ENCODE assay signal across 19 cellular contexts in the genomic region with DNA sequence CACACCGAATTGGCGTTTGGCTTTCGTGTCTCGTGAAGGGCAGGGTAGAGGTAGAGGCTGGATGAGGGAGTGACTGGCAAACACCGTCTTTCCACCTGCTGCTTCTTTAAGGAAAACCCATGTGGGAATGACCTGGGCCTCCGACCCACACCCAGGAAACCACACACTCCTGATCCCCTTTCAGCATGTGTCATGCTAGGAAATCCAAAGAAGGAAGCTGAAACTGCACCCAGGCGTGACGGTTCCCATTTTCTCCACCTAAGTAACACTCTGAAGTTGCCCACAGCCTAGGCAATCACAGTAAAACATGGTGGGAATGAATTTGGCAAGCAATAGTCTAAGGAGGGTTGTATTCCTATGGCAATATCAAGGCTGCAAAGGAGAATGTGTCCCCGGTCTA.
DNase-seq lines count a peak whose midpoint lies in the region; ATAC-seq, FAIRE-seq and TF ChIP-seq lines count a peak whose summit lies in the region.
"Had no signal": no experiment of that assay in that cellular context is flagged by ENCODE, and none has a peak within 500 bp of the region (broad histone marks: within the 10 kb centered on the region; RNA-seq: fewer than 3 reads in every experiment).

No MANE protein-coding gene starts in this region.

- DNase-seq in NCI-H187 treated with DMSO at 0.1 percent for 48 hours (lab: John Stamatoyannopoulos, UW) (peak; percentile 4), H1 (ENCODE audit: low read depth in 1 of 2, low spot score in 2 of 2) (no peak), nephron progenitor cell (no peak), type B pancreatic cell (ENCODE audit: extremely low spot score, unreplicated experiment) (no peak), NCI-H446 (lab: John Stamatoyannopoulos, UW) (no peak), osteocyte (ENCODE audit: extremely low spot score, unreplicated experiment) (no peak), aorta (no peak)
- DNase-seq: BE2C; Caco-2; CD8-positive, alpha-beta memory T cell; DND-41; GF-D8; GOT3; KG1 had no signal

- no peak overlapping the region for H3K9ac ChIP-seq in H1 (replicated peaks in 1 of 4; ENCODE audit: extremely low read depth in 1 of 4, low read depth in 3 of 4, low read length in 3 of 4)

- no peak overlapping the region for H4K5ac ChIP-seq in H1 (ENCODE audit: insufficient read length, low read depth, low read length)

- H3K4me3 ChIP-seq in H1 (ENCODE audit: extremely low read depth in 1 of 4, insufficient read depth in 2 of 4, low read depth in 3 of 4, low read length in 4 of 4) = no peak overlapping the region
- no peak overlapping the region for H3K4me3 ChIP-seq in aorta (ENCODE audit: low read length in 2 of 2)
- H3K4me3 ChIP-seq: A549, HAP-1 had no signal

- H3K23ac ChIP-seq in H1 (ENCODE audit: insufficient read length) = no peak overlapping the region

- H3K36me3 ChIP-seq in H1 (ENCODE audit: control insufficient read depth in 2 of 4, insufficient read depth in 4 of 4, low read length in 3 of 4) = no peaks in the 10 kb centered on the region
- H3K36me3 ChIP-seq in aorta (ENCODE audit: control insufficient read depth in 1 of 2, insufficient read depth in 2 of 2, low read length in 1 of 2) = no peaks in the 10 kb centered on the region
- H3K36me3 ChIP-seq: BE2C, HAP-1 had no signal

- CTCF ChIA-PET in H1 (lab: Charles Lee; ENCODE audit: partially characterized antibody) = no interaction called here

- H3K9me3 Mint-ChIP-seq in nephron progenitor cell (no peaks in the 10 kb centered on the region), type B pancreatic cell (no peaks in the 10 kb centered on the region), osteocyte (ENCODE audit: unreplicated experiment) (no peaks in the 10 kb centered on the region)

- H3K4me3 Mint-ChIP-seq in nephron progenitor cell (no peak overlapping the region), type B pancreatic cell (no peak overlapping the region), osteocyte (ENCODE audit: unreplicated experiment) (no peak overlapping the region)
- H3K4me3 Mint-ChIP-seq: CD8-positive, alpha-beta memory T cell; IgD-negative memory B cell had no signal

- no peaks in the 10 kb centered on the region for H3K9me3 ChIP-seq in H1 (ENCODE audit: insufficient read depth in 2 of 2, low read depth in 1 of 2, low read length in 1 of 2)
- H3K9me3 ChIP-seq in aorta (ENCODE audit: control insufficient read depth, low read length) = no peaks in the 10 kb centered on the region
- H3K9me3 ChIP-seq: A549, BE2C, Caco-2, HAP-1 had no signal

- no peaks in the 10 kb centered on the region for H3K27me3 ChIP-seq in H1 (replicated peaks in 1 of 4; ENCODE audit: control insufficient read depth in 3 of 4, extremely low read depth in 1 of 4, insufficient read depth in 3 of 4, low read length in 3 of 4)
- H3K27me3 ChIP-seq in aorta (ENCODE audit: control insufficient read depth in 1 of 2, insufficient read depth in 2 of 2, low read length in 1 of 2) = no peaks in the 10 kb centered on the region
- H3K27me3 ChIP-seq: BE2C had no signal

- ATAC-seq in aorta (ENCODE audit: low FRiP score) (no peak), HG02981 (IDR thresholded peaks at IDR 0.05; ENCODE audit: unreplicated experiment) (no peak)
- ATAC-seq: A549 had no signal

- H3K79me2 ChIP-seq in H1 (ENCODE audit: control insufficient read depth in 1 of 2, insufficient read depth in 2 of 2, low read length in 2 of 2) = no peaks in the 10 kb centered on the region

- H2AFZ ChIP-seq in H1 (ENCODE audit: low read length) = peak overlapping the region; percentile 10; the same call in 1 of the 2 replicates

- H4K20me1 ChIP-seq in H1 (replicated peaks in 1 of 2; ENCODE audit: control insufficient read depth in 1 of 2, insufficient read depth in 2 of 2, low read length in 2 of 2) = no peaks in the 10 kb centered on the region

- WGBS in H1 (ENCODE audit: extremely low coverage in 1 of 2, insufficient coverage in 1 of 2, insufficient read length in 1 of 2, insufficient replicate concordance in 2 of 2, low coverage in 1 of 2, low lambda C conversion rate in 2 of 2, missing lambda C conversion rate in 1 of 2), 2 experiments = 92% methylated on average over 9 of the region's 9 CpGs; no CpG with 5 or more reads in 1 of the 2 experiments
- 94 to 95% methylated on average over 9 of the region's 9 CpGs for WGBS in aorta, 2 donors

- no peak overlapping the region for H2BK120ac ChIP-seq in H1 (replicated peaks; ENCODE audit: low read depth, low read length)

- H2BK12ac ChIP-seq in H1 (ENCODE audit: low read depth, low read length) = no peak overlapping the region

- TF ChIP-seq EP300 in H1 (IDR thresholded peaks at IDR 0.05; ENCODE audit: borderline replicate concordance in 1 of 2, low read depth in 2 of 2, low read length in 2 of 2) = no peak

- H3K4me2 ChIP-seq in H1 (ENCODE audit: insufficient read depth in 1 of 2, low read depth in 2 of 2, low read length in 2 of 2) = no peak overlapping the region
- H3K4me2 ChIP-seq: A549 had no signal

- H3K36me3 Mint-ChIP-seq in nephron progenitor cell (ENCODE audit: low read depth) (no peaks in the 10 kb centered on the region), type B pancreatic cell (no peaks in the 10 kb centered on the region), osteocyte (ENCODE audit: unreplicated experiment) (no peaks in the 10 kb centered on the region)
- H3K36me3 Mint-ChIP-seq: CD14-positive monocyte; CD8-positive, alpha-beta memory T cell had no signal

- H2BK20ac ChIP-seq in H1 (ENCODE audit: low read length) = no peak overlapping the region

- H3K27ac Mint-ChIP-seq in nephron progenitor cell (peak overlapping the region; percentile 32), type B pancreatic cell (peak overlapping the region; percentile 23), osteocyte (ENCODE audit: unreplicated experiment) (no peak overlapping the region)
- H3K27ac Mint-ChIP-seq: CD8-positive, alpha-beta memory T cell had no signal

- 0 out of 2 replicates have a peak overlapping the region, but pooled peaks have one; percentile 22 for H4K8ac ChIP-seq in H1 (ENCODE audit: extremely low read depth, insufficient read depth, low read length)

- no peak overlapping the region for H2AK5ac ChIP-seq in H1 (ENCODE audit: low read depth, low read length)

- H3K18ac ChIP-seq in H1 (ENCODE audit: extremely low read depth, low read length) = no peak overlapping the region

- no peak overlapping the region for H2BK5ac ChIP-seq in H1 (ENCODE audit: low read depth, low read length)

- POLR2A ChIA-PET in H1 (lab: Charles Lee; ENCODE audit: partially characterized antibody) = no interaction called here

- intact Hi-C loops in aorta (cut with DNase I) = no loop called here

- no peak overlapping the region for H2BK15ac ChIP-seq in H1 (ENCODE audit: low read length)

- no peaks in the 10 kb centered on the region for H3K27me3 Mint-ChIP-seq in nephron progenitor cell (ENCODE audit: low read depth, poor library complexity)
- no peaks in the 10 kb centered on the region for H3K27me3 Mint-ChIP-seq in type B pancreatic cell
- H3K27me3 Mint-ChIP-seq in osteocyte (ENCODE audit: unreplicated experiment) = no peaks in the 10 kb centered on the region

- H3K14ac ChIP-seq in H1 (ENCODE audit: insufficient read length) = no peak overlapping the region

- H3K4me1 Mint-ChIP-seq in nephron progenitor cell = peaks cover 20% of the 10 kb centered on the region
- H3K4me1 Mint-ChIP-seq in type B pancreatic cell (ENCODE audit: unreplicated experiment) = peaks cover 5% of the 10 kb centered on the region
- H3K4me1 Mint-ChIP-seq in osteocyte (ENCODE audit: unreplicated experiment) = no peaks in the 10 kb centered on the region
- H3K4me1 Mint-ChIP-seq: CD8-positive, alpha-beta memory T cell had no signal

- FAIRE-seq in H1 (lab: Jason Lieb, UNC) = no peak
- FAIRE-seq: A549 had no signal

- TF ChIP-seq RAD21 in H1 (IDR thresholded peaks at IDR 0.05 in 1 of 2, conservative IDR thresholded peaks at IDR 0.05 in 1 of 2; ENCODE audit: low read depth in 2 of 2, low read length in 2 of 2) = no peak

- no peaks in the 10 kb centered on the region for H3K4me1 ChIP-seq in H1 (replicated peaks in 1 of 4; ENCODE audit: control insufficient read depth in 3 of 4, insufficient read depth in 4 of 4, low read length in 3 of 4)
- H3K4me1 ChIP-seq in aorta (ENCODE audit: control insufficient read depth in 1 of 2, insufficient read depth in 2 of 2, low read length in 2 of 2) = no peaks in the 10 kb centered on the region
- H3K4me1 ChIP-seq: A549, BE2C, Caco-2, HAP-1 had no signal

- H3K27ac ChIP-seq in H1 (ENCODE audit: low read depth, low read length) (no peak overlapping the region), aorta (ENCODE audit: low read depth in 1 of 2, low read length in 2 of 2) (no peak overlapping the region)
- H3K27ac ChIP-seq: A549 had no signal

- TF ChIP-seq CTCF in H1 (IDR thresholded peaks at IDR 0.05; ENCODE audit: control extremely low read depth in 1 of 3, insufficient read depth in 1 of 3, low read depth in 1 of 3, low read length in 3 of 3) (no peak), nephron progenitor cell (IDR thresholded peaks at IDR 0.05) (no peak), type B pancreatic cell (conservative IDR thresholded peaks at IDR 0.05) (no peak), osteocyte (IDR thresholded peaks at IDR 0.05) (no peak)

- H3K56ac ChIP-seq in H1 (replicated peaks; ENCODE audit: insufficient read length, low read depth, low read length) = no peak overlapping the region

- no peak overlapping the region for H3K4ac ChIP-seq in H1 (replicated peaks; ENCODE audit: insufficient read length, low read depth, low read length)

- H4K91ac ChIP-seq in H1 (replicated peaks; ENCODE audit: insufficient read length, low read length) = no peak overlapping the region

- no peaks in the 10 kb centered on the region for H3K23me2 ChIP-seq in H1 (ENCODE audit: low read depth, low read length)

- TF ChIP-seq POLR2A in H1 (IDR thresholded peaks at IDR 0.05; ENCODE audit: control extremely low read depth in 1 of 2, low read depth in 2 of 2, low read length in 2 of 2) = no peak

- no peaks in the 10 kb centered on the region for H3K79me1 ChIP-seq in H1 (ENCODE audit: low read depth, low read length)

TF ChIP-seq in H1, 55 proteins besides CTCF, POLR2A, EP300 and RAD21 (continues in another document):
- TF ChIP-seq GABPA (IDR thresholded peaks at IDR 0.05; ENCODE audit: borderline replicate concordance, insufficient read depth, low read length) = no peak
- no peak for TF ChIP-seq CHD1 (IDR thresholded peaks at IDR 0.05; ENCODE audit: low read depth, low read length)
- TF ChIP-seq PHF8 (conservative IDR thresholded peaks at IDR 0.05; ENCODE audit: low read depth, low read length) = no peak
- TF ChIP-seq SP4 (IDR thresholded peaks at IDR 0.05; ENCODE audit: low read length) = no peak
- TF ChIP-seq KDM1A (IDR thresholded peaks at IDR 0.05; ENCODE audit: borderline replicate concordance, low read length) = no peak
- TF ChIP-seq TCF12 (IDR thresholded peaks at IDR 0.05; ENCODE audit: low read depth, low read length) = no peak
- TF ChIP-seq CREB1 (IDR thresholded peaks at IDR 0.05) = no peak
- TF ChIP-seq SAP30 (IDR thresholded peaks at IDR 0.05; ENCODE audit: insufficient read depth, insufficient replicate concordance, low read length) = no peak
- no peak for TF ChIP-seq SIN3A (conservative IDR thresholded peaks at IDR 0.05 in 1 of 2, IDR thresholded peaks at IDR 0.05 in 1 of 2; ENCODE audit: low read depth in 1 of 2, low read length in 2 of 2)
- TF ChIP-seq JUN (IDR thresholded peaks at IDR 0.05; ENCODE audit: low read depth, low read length) = no peak
